Comparison of ENCODE assay signal across 20 cellular contexts in the genomic region with DNA sequence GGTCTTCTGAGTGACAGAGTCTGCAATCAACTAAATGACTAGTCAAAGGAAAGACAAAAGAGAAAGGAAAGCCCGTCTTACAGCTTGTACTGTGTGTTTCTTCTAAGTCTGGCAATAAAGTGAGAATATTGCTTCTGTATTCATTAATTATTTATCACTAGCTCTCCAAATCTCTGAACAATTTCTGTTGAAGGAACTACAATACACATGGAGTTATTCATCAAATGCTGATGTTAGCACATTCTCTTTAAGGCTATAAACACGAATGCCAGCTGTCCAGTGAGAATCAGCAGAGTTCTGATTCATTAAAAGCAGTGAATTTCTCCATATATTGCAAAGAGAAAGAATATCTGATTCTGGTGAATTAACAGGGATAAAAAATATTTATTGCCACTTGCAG.
A peak's percentile ranks its signal among the peaks of the same experiment; 100 is the strongest.
DNase-seq lines count a peak whose midpoint lies in the region; ATAC-seq, FAIRE-seq and TF ChIP-seq lines count a peak whose summit lies in the region.
"Had no signal": no experiment of that assay in that cellular context is flagged by ENCODE, and none has a peak within 500 bp of the region (broad histone marks: within the 10 kb centered on the region; RNA-seq: fewer than 3 reads in every experiment).

No MANE protein-coding gene starts in this region.

- TF ChIP-seq EP300 in A549 (IDR thresholded peaks at IDR 0.05): no peak

- H4K5ac ChIP-seq in IMR-90 (ENCODE audit: low read depth, low read length): no peak overlapping the region

- H3K9me3 ChIP-seq in A549: no peaks in the 10 kb centered on the region
- H3K9me3 ChIP-seq in IMR-90 (ENCODE audit: control insufficient read depth, insufficient read depth, low read length): no peaks in the 10 kb centered on the region
- H3K9me3 ChIP-seq: BLaER1, Caco-2 had no signal

- intact Hi-C loops in IMR-90 (cut with micrococcal nuclease): no loop called here

- CTCF ChIA-PET in A549 (lab: Yijun Ruan, JAX): no interaction called here
- CTCF ChIA-PET in IMR-90 (lab: Yijun Ruan, JAX): no interaction called here

- no peak for FAIRE-seq in A549 (lab: Jason Lieb, UNC)
- FAIRE-seq: G401.6, GM12892, H1 had no signal

- no peak overlapping the region for H3K18ac ChIP-seq in IMR-90 (ENCODE audit: low read depth, low read length)

- no peak overlapping the region for H4K8ac ChIP-seq in IMR-90 (ENCODE audit: low read depth in 2 of 2, low read length in 2 of 2)

- no peaks in the 10 kb centered on the region for H3K36me3 ChIP-seq in IMR-90 (ENCODE audit: control insufficient read depth, insufficient read depth, low read length)
- H3K36me3 ChIP-seq: BLaER1 had no signal

- no peak overlapping the region for H2BK5ac ChIP-seq in IMR-90 (ENCODE audit: low read depth, low read length, poor library complexity, severe bottlenecking)

- H3K4me3 ChIP-seq in A549: no peak overlapping the region
- no peak overlapping the region for H3K4me3 ChIP-seq in IMR-90 (ENCODE audit: insufficient read depth, low read depth, low read length)
- H3K4me3 ChIP-seq: BLaER1, GM23248 had no signal

- no peak overlapping the region for H4K91ac ChIP-seq in IMR-90 (ENCODE audit: insufficient read depth, low read depth, low read length)

- ATAC-seq in A549 (no peak), IMR-90 (ENCODE audit: low read depth) (no peak), GM21367 (IDR thresholded peaks at IDR 0.05; ENCODE audit: unreplicated experiment) (no peak)
- no peak for ATAC-seq in activated CD4-positive, CD25-positive, alpha-beta regulatory T cell treated with anti-CD3 and anti-CD28 coated beads, Interleukin-2, amount 50 U/mL, for 24 hours
- ATAC-seq: CD8-positive, alpha-beta T cell had no signal

- H3K27me3 ChIP-seq in IMR-90 (ENCODE audit: control insufficient read depth, insufficient read depth, low read length): no peaks in the 10 kb centered on the region
- H3K27me3 ChIP-seq: BLaER1 had no signal

- no peak overlapping the region for H3K14ac ChIP-seq in IMR-90 (replicated peaks; ENCODE audit: low read depth, low read length)

- DNase-seq in A549 (ENCODE audit: low read depth in 1 of 2, low spot score in 1 of 2) (no peak), IMR-90 (no peak), NCI-H146 treated with DMSO at 0.1 percent for 48 hours (lab: John Stamatoyannopoulos, UW; ENCODE audit: unreplicated experiment) (no peak)
- DNase-seq: 8988T; Caco-2; CD4-positive, CD25-positive, alpha-beta regulatory T cell; CD8-positive, alpha-beta T cell; DMS153; DND-41; GM23248; H7; HCEC 1CT had no signal

- no peak overlapping the region for H3K23ac ChIP-seq in IMR-90 (ENCODE audit: low read depth, low read length)

- H3K27ac ChIP-seq in A549 (no peak overlapping the region), IMR-90 (ENCODE audit: insufficient read depth, low read length) (no peak overlapping the region), VCaP (peak overlapping the region; percentile 70; the same call in 1 of the 2 replicates)
- H3K27ac ChIP-seq: BLaER1, C4-2B, GM23248 had no signal

- TF ChIP-seq RAD21 in A549 (conservative IDR thresholded peaks at IDR 0.05 in 1 of 2, IDR thresholded peaks at IDR 0.05 in 1 of 2) (no peak), IMR-90 (IDR thresholded peaks at IDR 0.05; ENCODE audit: low read length) (no peak)

- H3K4ac ChIP-seq in IMR-90 (ENCODE audit: low read depth, low read length): no peak overlapping the region

- H2BK120ac ChIP-seq in IMR-90 (ENCODE audit: low read depth, low read length): no peak overlapping the region

- H2AK9ac ChIP-seq in IMR-90 (replicated peaks; ENCODE audit: low read depth, low read length, poor library complexity): no peak overlapping the region

- no peak overlapping the region for H3K56ac ChIP-seq in IMR-90 (ENCODE audit: extremely low read depth, insufficient read depth, low read length)

- BruUV-seq in IMR-90 (replicated peaks; lab: Mats Ljungman, UMichigan): no TSS peak

- H2BK15ac ChIP-seq in IMR-90 (ENCODE audit: low read depth, low read length): no peak overlapping the region

- POLR2A ChIA-PET in A549 (lab: Yijun Ruan, JAX) (no interaction called here), IMR-90 (lab: Charles Lee; ENCODE audit: unreplicated experiment) (no interaction called here)

- no peak overlapping the region for H2AK5ac ChIP-seq in IMR-90 (ENCODE audit: low read depth, low read length)

- H3K4me2 ChIP-seq in A549 (no peak overlapping the region), IMR-90 (ENCODE audit: low read depth, low read length) (no peak overlapping the region)
- H3K4me2 ChIP-seq: BLaER1 had no signal

- WGBS in A549 (ENCODE audit: missing lambda C conversion rate): 23% methylated on average over 2 of the region's 2 CpGs
- no CpG with 5 or more reads among the region's 2 CpGs for WGBS in IMR-90 (ENCODE audit: extremely low coverage in 2 of 2, insufficient read length in 1 of 2), 2 experiments

- TF ChIP-seq CTCF in A549 (IDR thresholded peaks at IDR 0.05) (no peak), IMR-90 (conservative IDR thresholded peaks at IDR 0.05; ENCODE audit: low read depth, low read length) (no peak), VCaP (conservative IDR thresholded peaks at IDR 0.05) (no peak)

- TF ChIP-seq POLR2A in A549 (IDR thresholded peaks at IDR 0.05; ENCODE audit: low read length) (no peak), IMR-90 (IDR thresholded peaks at IDR 0.05; ENCODE audit: low read depth, low read length) (no peak)

- H3K9me1 ChIP-seq in IMR-90 (ENCODE audit: insufficient read depth, low read length): no peaks in the 10 kb centered on the region

- no peak overlapping the region for H2BK20ac ChIP-seq in IMR-90 (ENCODE audit: low read depth, low read length)

- H4K20me1 ChIP-seq in IMR-90 (ENCODE audit: insufficient read depth, low read length): no peaks in the 10 kb centered on the region
- H4K20me1 ChIP-seq: BLaER1 had no signal

- in situ Hi-C loops in IMR-90 (cut with MboI; ENCODE audit: low sequenced_read_pairs): no loop called here

- H3K79me1 ChIP-seq in IMR-90 (ENCODE audit: low read depth in 1 of 2, low read length in 2 of 2): no peaks in the 10 kb centered on the region

- H3K4me1 ChIP-seq in A549 (no peaks in the 10 kb centered on the region), IMR-90 (ENCODE audit: control insufficient read depth, insufficient read depth, low read length) (no peaks in the 10 kb centered on the region)
- H3K4me1 ChIP-seq: BLaER1, Caco-2 had no signal

- dilution Hi-C loops in IMR-90 (cut with HindIII; ENCODE audit: low sequenced_read_pairs, unreplicated experiment): no loop called here

- no peak overlapping the region for H3K9ac ChIP-seq in IMR-90 (ENCODE audit: low read depth, low read length)
- H3K9ac ChIP-seq: BLaER1, GM23248 had no signal

- no peak overlapping the region for H2AFZ ChIP-seq in IMR-90 (replicated peaks; ENCODE audit: low read length, poor library complexity)
- H2AFZ ChIP-seq: GM23248 had no signal

TF ChIP-seq in A549, 52 proteins besides CTCF, POLR2A, EP300 and RAD21:
- TF ChIP-seq KDM5A (IDR thresholded peaks at IDR 0.05) (no peak), MAFK (IDR thresholded peaks at IDR 0.05; ENCODE audit: partially characterized antibody) (peak; percentile 73)

TF ChIP-seq in IMR-90, 13 proteins besides CTCF, POLR2A, EP300 and RAD21:
- TF ChIP-seq MXI1 (IDR thresholded peaks at IDR 0.05; ENCODE audit: borderline replicate concordance, low read depth, low read length) (no peak), MAFK (IDR thresholded peaks at IDR 0.05; ENCODE audit: low read depth, low read length) (peak; percentile 47)
TF ChIP-seq in IMR-90: peak in this region for 1.
